In genomic region chr6:109002882-109003281, GRCh38 we compare ENCODE assay signal across 18 cellular contexts.
DNase-seq lines count a peak whose midpoint lies in the region; ATAC-seq, FAIRE-seq and TF ChIP-seq lines count a peak whose summit lies in the region.
"Had no signal": no experiment of that assay in that cellular context is flagged by ENCODE, and none has a peak within 500 bp of the region (broad histone marks: within the 10 kb centered on the region; RNA-seq: fewer than 3 reads in every experiment).

No MANE protein-coding gene starts in this region.

- DNase-seq in heart right ventricle, result no peak
- no peak for DNase-seq in left ventricle myocardium superior
- DNase-seq in frontal cortex (ENCODE audit: low spot score in 2 of 2), result no peak
- DNase-seq in sciatic nerve (ENCODE audit: low spot score), result no peak
- DNase-seq in upper lobe of left lung, result no peak
- no peak for DNase-seq in islet precursor cell
- no peak for DNase-seq in SHP77 treated with DMSO at 0.1 percent for 48 hours (lab: John Stamatoyannopoulos, UW)
- no peak for DNase-seq in HuH-7.5 (ENCODE audit: low spot score)
- DNase-seq: 8988T; activated CD4-positive, alpha-beta T cell treated with anti-CD3 and anti-CD28 coated beads for 4 hours; activated T-cell treated with anti-CD3 and anti-CD28 coated beads for 4 hours; DMS53; mucosa of descending colon; NCI-H1417; SIG-M5; stimulated activated CD4-positive, alpha-beta T cell treated with anti-CD3 and anti-CD28 coated beads, Interleukin-15, amount 100 ng/mL, for 24 hours had no signal

- H3K4me1 ChIP-seq in heart right ventricle, result peaks cover 2 to 99% (median 84%) of the 10 kb centered on the region in 9 donors
- peaks cover 20 to 49% (median 35%) of the 10 kb centered on the region in 4 donors for H3K4me1 ChIP-seq in upper lobe of left lung

- H3K9me3 ChIP-seq in heart right ventricle (no peaks in the 10 kb centered on the region), upper lobe of left lung (no peaks in the 10 kb centered on the region)
- H3K9me3 ChIP-seq: BLaER1 treated with 17β-estradiol and CSF1 and Interleukin-3, amounts not matched to agents 10 nM and 100 nM; mucosa of descending colon had no signal

- TF ChIP-seq CTCF in heart right ventricle (IDR thresholded peaks at IDR 0.05), result no peak
- no peak for TF ChIP-seq CTCF in upper lobe of left lung (IDR thresholded peaks at IDR 0.05)

- H3K27me3 ChIP-seq in heart right ventricle, result no peaks in the 10 kb centered on the region
- no peaks in the 10 kb centered on the region for H3K27me3 ChIP-seq in upper lobe of left lung

- ATAC-seq in heart right ventricle (no peak), left ventricle myocardium superior (no peak), sciatic nerve (peak; percentile 16), upper lobe of left lung (ENCODE audit: low FRiP score in 2 of 2) (no peak)

- TF ChIP-seq POLR2A in upper lobe of left lung (IDR thresholded peaks at IDR 0.05), result no peak

- H3K36me3 ChIP-seq in heart right ventricle, result peaks cover 0 to 41% (median 6%) of the 10 kb centered on the region in 9 donors
- peaks cover 7 to 24% (median 14%) of the 10 kb centered on the region in 4 donors for H3K36me3 ChIP-seq in upper lobe of left lung

- TF ChIP-seq EP300 in upper lobe of left lung (IDR thresholded peaks at IDR 0.05), result no peak

- H3K4me3 ChIP-seq in heart right ventricle, result no peak overlapping the region
- H3K4me3 ChIP-seq in upper lobe of left lung, result no peak overlapping the region
- H3K4me3 ChIP-seq: BLaER1 treated with 17β-estradiol and CSF1 and Interleukin-3, amounts not matched to agents 10 nM and 100 nM; mucosa of descending colon had no signal

- intact Hi-C loops in heart right ventricle (cut with DNase I) (loop anchor here in 5 of 10 donors (2.0 to 10.0 kb wide), 8 partner anchors 52 to 372 kb away; partner anchors contain the start of gene ARMC2 (in 1 of the 5)), left ventricle myocardium superior (cut with micrococcal nuclease) (loop anchor here (10.0 kb wide), 1 partner anchor 62 kb away; no protein-coding TSS in a partner anchor), sciatic nerve (cut with DNase I) (no loop called here)

- peak; percentile 28 for FAIRE-seq in frontal cortex (lab: Jason Lieb, UNC)

- H3K27ac ChIP-seq in heart right ventricle, result peak overlapping the region in 9 of 10 donors; percentile 29 to 70 (median 59)
- H3K27ac ChIP-seq in upper lobe of left lung, result peak overlapping the region; percentile 17 to 65 (median 52)
- H3K27ac ChIP-seq: BLaER1 treated with 17β-estradiol and CSF1 and Interleukin-3, amounts not matched to agents 10 nM and 100 nM; KMS-11 had no signal
